Comparison of ENCODE assay signal across 38 cellular contexts in the genomic region with DNA sequence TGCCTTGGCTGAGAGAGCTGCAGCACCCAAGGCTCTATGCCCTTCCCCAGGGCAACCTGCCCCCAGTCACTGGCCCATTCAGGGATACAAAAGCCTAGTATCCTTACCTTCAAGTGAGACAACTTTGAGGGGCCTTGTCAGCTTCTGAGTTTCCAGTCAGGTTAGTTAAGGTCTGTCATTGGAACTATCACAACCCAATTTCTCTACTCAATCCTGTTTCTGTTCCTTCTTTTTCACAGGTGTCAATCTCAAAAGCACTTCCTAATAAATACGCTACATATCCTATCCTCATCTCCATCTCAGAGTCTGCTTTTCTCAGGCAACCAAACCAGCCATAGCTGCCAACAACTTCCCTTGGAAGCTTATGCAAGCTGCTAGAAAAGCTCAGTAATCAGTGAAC. TPM values are rescaled to one million over a fixed set of nuclear protein-coding genes. Genes with fewer than 3 reads are reported as not detected.
"Had no signal": no experiment of that assay in that cellular context is flagged by ENCODE, and none has a peak within 500 bp of the region (broad histone marks: within the 10 kb centered on the region; RNA-seq: fewer than 3 reads in every experiment).

No MANE protein-coding gene starts in this region.

- H3K4me3 ChIP-seq: MG63, PC-9 had no signal

- H3K27ac ChIP-seq: brain microvascular endothelial cell, PC-9, RWPE1, WERI-Rb-1 had no signal

- H3K4me3 Mint-ChIP-seq: activated CD4-positive, alpha-beta T cell treated with anti-CD3 and anti-CD28 coated beads, Interleukin-2, amount 10 ng/mL, durations not matched to agents 24 days and 14 days; activated naive CD4-positive, alpha-beta T cell treated with anti-CD3 and anti-CD28 coated beads, Interleukin-2, amount 10 ng/mL, durations not matched to agents 7 days and 5 days; activated naive CD8-positive, alpha-beta T cell; activated T-cell treated with anti-CD3 and anti-CD28 coated beads, Interleukin-2, amount 50 U/mL, for 4 hours; activated T-helper 1 cell treated with anti-CD3 and anti-CD28 coated beads, Interleukin-12 subunit alpha, Interleukin-12 subunit beta, Interleukin-2, Interleukin-4 antibody, amounts not matched to agents 30 ng/mL and 10 ng/mL and 1 ng/mL, durations not matched to agents 14 hours and 24 hours and 36 hours; T-cell had no signal

- ATAC-seq: activated T-cell treated with anti-CD3 and anti-CD28 coated beads, Interleukin-2, amount 50 U/mL, for 4 hours; Right ventricle myocardium inferior; SK-N-SH treated with all-trans-retinoic acid at 6 μM for 48 hours; T-cell had no signal

- DNase-seq: activated CD4-positive, alpha-beta T cell treated with anti-CD3 and anti-CD28 coated beads, Interleukin-2, amount 10 ng/mL, durations not matched to agents 24 days and 14 days; activated CD4-positive, alpha-beta T cell treated with anti-CD3 and anti-CD28 coated beads, Interleukin-2, amount 50 U/mL, for 4 hours; activated CD8-positive, alpha-beta memory T cell treated with anti-CD3 and anti-CD28 coated beads, Interleukin-2, amount 50 U/mL, for 4 hours; activated gamma-delta T cell treated with Interleukin-2 at 50 U/mL for 16 hours; activated naive CD4-positive, alpha-beta T cell treated with anti-CD3 and anti-CD28 coated beads, Interleukin-2, amount 10 ng/mL, durations not matched to agents 7 days and 5 days; activated T-cell treated with anti-CD3 and anti-CD28 coated beads for 4 hours; activated T-cell treated with anti-CD3 and anti-CD28 coated beads, Interleukin-2, amount 50 U/mL, for 4 hours; amniotic stem cell; aorta; brain microvascular endothelial cell; central memory CD4-positive, alpha-beta T cell; KBM-7; MG63; NCI-H1048; NCI-H1105 treated with DMSO at 0.1 percent for 48 hours; NCI-H1436; NCI-H1694; NCI-H1930; NCI-H2081 treated with DMSO at 0.1 percent for 48 hours; NCI-H226; NCI-H446 treated with DMSO at 0.1 percent for 48 hours; NCI-H524; NCI-H69; NCI-H82; NK-92 treated with Interleukin-12 subunit alpha and Interleukin-12 subunit beta, amount 100 ng/mL, for 24 hours; PC-9; SIG-M5; T-cell; T-helper 2 cell; T-helper 9 cell; WERI-Rb-1 had no signal

- H3K36me3 ChIP-seq: brain microvascular endothelial cell, MG63, WERI-Rb-1 had no signal

- H3K27me3 ChIP-seq: brain microvascular endothelial cell, MG63 had no signal

- H3K27ac Mint-ChIP-seq: activated CD4-positive, alpha-beta T cell treated with anti-CD3 and anti-CD28 coated beads, Interleukin-2, amount 10 ng/mL, durations not matched to agents 24 days and 14 days; activated naive CD4-positive, alpha-beta T cell treated with anti-CD3 and anti-CD28 coated beads, Interleukin-2, amount 10 ng/mL, durations not matched to agents 7 days and 5 days; activated naive CD8-positive, alpha-beta T cell; activated T-helper 1 cell treated with anti-CD3 and anti-CD28 coated beads, Interleukin-12 subunit alpha, Interleukin-12 subunit beta, Interleukin-2, Interleukin-4 antibody, amounts not matched to agents 30 ng/mL and 10 ng/mL and 1 ng/mL, durations not matched to agents 14 hours and 24 hours and 36 hours; T-cell had no signal

- H3K9me3 ChIP-seq: MG63 had no signal

- H3K9me3 Mint-ChIP-seq: activated T-cell treated with anti-CD3 and anti-CD28 coated beads, Interleukin-2, amount 50 U/mL, for 4 hours; T-cell had no signal

- H3K36me3 Mint-ChIP-seq: T-cell had no signal

- H3K4me2 ChIP-seq: PC-9 had no signal

- H2AFZ ChIP-seq: PC-9 had no signal

RNA-seq across cellular contexts. Expression of a gene that starts 4.9 kb away (rescaled TPM):
- total RNA-seq: activated T-helper 1 cell treated with anti-CD3 and anti-CD28 coated beads, Interleukin-12 subunit alpha, Interleukin-12 subunit beta, Interleukin-2, Interleukin-4 antibody, amounts not matched to agents 30 ng/mL and 10 ng/mL and 1 ng/mL, durations not matched to agents 14 hours and 24 hours and 36 hours; OCI-LY7; PC-9; SK-MEL-5 had no signal

RNA-seq across cellular contexts. Expression of a gene that starts 51.5 kb away (rescaled TPM):
- total RNA-seq: OCI-LY7, SK-MEL-5 had no signal
